ENCODE assay signal across 18 cellular contexts in the genomic region with DNA sequence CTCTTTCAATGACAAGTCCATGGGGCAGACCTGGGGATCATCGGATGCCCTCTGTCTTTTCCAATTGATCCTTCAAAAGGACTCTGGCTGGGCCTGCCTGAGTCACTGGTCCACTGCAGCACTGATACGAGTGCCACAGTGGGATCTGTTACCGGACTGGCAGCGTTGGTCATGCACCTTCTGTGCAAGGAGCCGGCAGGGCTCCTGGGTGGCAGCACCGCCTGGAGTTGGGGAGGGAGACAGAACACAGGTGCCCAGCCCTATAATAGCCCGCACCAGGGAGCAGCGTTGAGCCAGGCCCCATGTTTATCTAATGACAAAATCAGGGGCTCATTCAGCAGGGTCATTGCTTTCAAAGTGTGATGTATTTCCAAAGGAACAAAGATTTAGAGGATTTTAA.
A peak's percentile ranks its signal among the peaks of the same experiment; 100 is the strongest.
DNase-seq lines count a peak whose midpoint lies in the region; ATAC-seq and TF ChIP-seq lines count a peak whose summit lies in the region.
"Had no signal": no experiment of that assay in that cellular context is flagged by ENCODE, and none has a peak within 500 bp of the region (broad histone marks: within the 10 kb centered on the region; RNA-seq: fewer than 3 reads in every experiment).

No MANE protein-coding gene starts in this region.

- no peak overlapping the region for H3K4me3 Mint-ChIP-seq in endodermal cell
- no peak overlapping the region for H3K4me3 Mint-ChIP-seq in activated CD4-positive, alpha-beta T cell treated with anti-CD3 and anti-CD28 coated beads for 36 hours
- H3K4me3 Mint-ChIP-seq: CD4-positive, alpha-beta memory T cell had no signal

- H3K27me3 Mint-ChIP-seq in endodermal cell (ENCODE audit: insufficient read depth) = peaks cover 15% of the 10 kb centered on the region
- H3K27me3 Mint-ChIP-seq in activated CD4-positive, alpha-beta T cell treated with anti-CD3 and anti-CD28 coated beads for 36 hours = peaks cover 6% of the 10 kb centered on the region

- H3K4me2 ChIP-seq in neuronal stem cell (ENCODE audit: insufficient read depth, low read length, poor library complexity, severe bottlenecking) = no peak overlapping the region

- no peak for ATAC-seq in RWPE2 (ENCODE audit: low read depth)
- ATAC-seq in activated CD4-positive, alpha-beta T cell treated with anti-CD3 and anti-CD28 coated beads for 36 hours = no peak
- no peak for ATAC-seq in HG02571 (IDR thresholded peaks at IDR 0.05; ENCODE audit: unreplicated experiment)
- ATAC-seq: GM12878 had no signal

- TF ChIP-seq CTCF in RWPE2 (IDR thresholded peaks at IDR 0.05; ENCODE audit: poor library complexity, severe bottlenecking) (no peak), endodermal cell (conservative IDR thresholded peaks at IDR 0.05) (no peak), stomach (IDR thresholded peaks at IDR 0.05) (no peak)

- no peak for TF ChIP-seq POLR2A in stomach (IDR thresholded peaks at IDR 0.05)

- POLR2A ChIA-PET in activated CD4-positive, alpha-beta T cell treated with anti-CD3 and anti-CD28 coated beads for 36 hours (lab: Charles Lee) = no interaction called here

- no peak overlapping the region for H2BK12ac ChIP-seq in neuronal stem cell (ENCODE audit: low read length)

- H3K4me1 ChIP-seq in RWPE2 (ENCODE audit: insufficient read depth, poor library complexity, severe bottlenecking) = no peaks in the 10 kb centered on the region
- H3K4me1 ChIP-seq in endodermal cell (ENCODE audit: control insufficient read depth, insufficient read depth, low read length) = no peaks in the 10 kb centered on the region
- peaks cover 0 to 22% of the 10 kb centered on the region in 2 donors for H3K4me1 ChIP-seq in neuronal stem cell (ENCODE audit: control insufficient read depth in 2 of 2, insufficient read depth in 1 of 2, low read depth in 1 of 2, low read length in 2 of 2)
- peaks cover 0 to 8% (median 6%) of the 10 kb centered on the region in 4 donors for H3K4me1 ChIP-seq in stomach

- H3K18ac ChIP-seq in neuronal stem cell (ENCODE audit: low read length) = no peak overlapping the region

- CTCF ChIA-PET in activated CD4-positive, alpha-beta T cell treated with anti-CD3 and anti-CD28 coated beads for 36 hours (lab: Charles Lee) = no interaction called here

- no peak overlapping the region for H2AFZ ChIP-seq in neuronal stem cell (ENCODE audit: low read length)
- H2AFZ ChIP-seq: GM23248 had no signal

- DNase-seq in RWPE2 (ENCODE audit: low spot score) = peak; percentile 51
- DNase-seq in endodermal cell = peak; percentile 29
- DNase-seq in neuronal stem cell (ENCODE audit: low spot score) = no peak
- DNase-seq in stomach = peak; percentile 10
- no peak for DNase-seq in COLO668 (lab: John Stamatoyannopoulos, UW; ENCODE audit: unreplicated experiment)
- DNase-seq in activated CD4-positive, alpha-beta T cell treated with anti-CD3 and anti-CD28 coated beads for 36 hours = no peak
- DNase-seq in DMS79 (lab: John Stamatoyannopoulos, UW) = no peak
- DNase-seq: C1 segment of cervical spinal cord; Caco-2; CD4-positive, alpha-beta memory T cell; DMS153; EL; GDM1; GM23248; H7; HCEC 1CT had no signal

- no peaks in the 10 kb centered on the region for H3K9me3 Mint-ChIP-seq in endodermal cell
- H3K9me3 Mint-ChIP-seq in activated CD4-positive, alpha-beta T cell treated with anti-CD3 and anti-CD28 coated beads for 36 hours (ENCODE audit: low read depth) = no peaks in the 10 kb centered on the region
- H3K9me3 Mint-ChIP-seq: CD4-positive, alpha-beta memory T cell had no signal

- H3K27ac ChIP-seq in RWPE2 (ENCODE audit: poor library complexity, severe bottlenecking) (no peak overlapping the region), endodermal cell (ENCODE audit: low read depth, low read length) (no peak overlapping the region), neuronal stem cell (replicated peaks; ENCODE audit: low read length) (no peak overlapping the region), stomach (no peak overlapping the region)
- H3K27ac ChIP-seq: GM23248 had no signal

- no peak overlapping the region for H3K4me3 ChIP-seq in RWPE2 (ENCODE audit: severe bottlenecking)
- H3K4me3 ChIP-seq in endodermal cell (ENCODE audit: low read length) = no peak overlapping the region
- H3K4me3 ChIP-seq in neuronal stem cell (ENCODE audit: low read length in 2 of 2) = no peak overlapping the region
- no peak overlapping the region for H3K4me3 ChIP-seq in stomach
- H3K4me3 ChIP-seq: GM12878, GM23248 had no signal

- intact Hi-C loops in stomach (cut with DNase I; ENCODE audit: low total_unique reads) = no loop called here
- intact Hi-C loops in activated CD4-positive, alpha-beta T cell treated with anti-CD3 and anti-CD28 coated beads for 36 hours (cut with DNase I, micrococcal nuclease) = no loop called here

- H2AK5ac ChIP-seq in neuronal stem cell (ENCODE audit: low read depth, low read length) = peak overlapping the region; percentile 38

- no peaks in the 10 kb centered on the region for H3K79me1 ChIP-seq in neuronal stem cell (ENCODE audit: low read depth, low read length)

- H3K36me3 ChIP-seq in RWPE2 (ENCODE audit: low read depth) (no peaks in the 10 kb centered on the region), endodermal cell (ENCODE audit: control insufficient read depth, insufficient read depth, low read length) (no peaks in the 10 kb centered on the region), neuronal stem cell (replicated peaks in 1 of 2; ENCODE audit: control insufficient read depth in 2 of 2, insufficient read depth in 2 of 2, low read length in 2 of 2) (no peaks in the 10 kb centered on the region), stomach (no peaks in the 10 kb centered on the region)

- H3K14ac ChIP-seq in neuronal stem cell (ENCODE audit: low read length) = no peak overlapping the region

- H4K91ac ChIP-seq in neuronal stem cell (ENCODE audit: low read depth, low read length, poor library complexity) = no peak overlapping the region

- H3K27me3 ChIP-seq in RWPE2 (ENCODE audit: insufficient read depth, poor library complexity, severe bottlenecking) = no peaks in the 10 kb centered on the region
- peaks cover 8% of the 10 kb centered on the region for H3K27me3 ChIP-seq in endodermal cell (ENCODE audit: control insufficient read depth, insufficient read depth, low read length, poor library complexity, severe bottlenecking)
- peaks cover 0 to 12% (median 0%) of the 10 kb centered on the region in 3 experiments for H3K27me3 ChIP-seq in neuronal stem cell (ENCODE audit: control insufficient read depth in 3 of 3, insufficient read depth in 3 of 3, low read depth in 1 of 3, low read length in 3 of 3)
- peaks cover 0 to 3% (median 0%) of the 10 kb centered on the region in 3 donors for H3K27me3 ChIP-seq in stomach

- no peak overlapping the region for H2BK5ac ChIP-seq in neuronal stem cell (ENCODE audit: low read length)

- H3K4me1 Mint-ChIP-seq in endodermal cell = peaks cover 25% of the 10 kb centered on the region
- no peaks in the 10 kb centered on the region for H3K4me1 Mint-ChIP-seq in activated CD4-positive, alpha-beta T cell treated with anti-CD3 and anti-CD28 coated beads for 36 hours
- H3K4me1 Mint-ChIP-seq: CD4-positive, alpha-beta memory T cell had no signal

- no peaks in the 10 kb centered on the region for H3K36me3 Mint-ChIP-seq in endodermal cell (ENCODE audit: low read depth)
- no peaks in the 10 kb centered on the region for H3K36me3 Mint-ChIP-seq in activated CD4-positive, alpha-beta T cell treated with anti-CD3 and anti-CD28 coated beads for 36 hours (ENCODE audit: low read depth)
- H3K36me3 Mint-ChIP-seq: CD4-positive, alpha-beta memory T cell had no signal

- H3K9ac ChIP-seq in endodermal cell (ENCODE audit: extremely low read depth, low read length, poor library complexity, severe bottlenecking) (no peak overlapping the region), neuronal stem cell (ENCODE audit: low read depth, low read length, poor library complexity) (no peak overlapping the region)
- H3K9ac ChIP-seq: GM23248 had no signal

- no peak overlapping the region for H3K23ac ChIP-seq in neuronal stem cell (ENCODE audit: low read depth, low read length, poor library complexity)

- no peak overlapping the region for H2BK15ac ChIP-seq in neuronal stem cell (ENCODE audit: low read length)

- no peak for TF ChIP-seq EP300 in stomach (IDR thresholded peaks at IDR 0.05)

- H2BK120ac ChIP-seq in neuronal stem cell (ENCODE audit: low read depth, low read length) = no peak overlapping the region

- H3K4ac ChIP-seq in neuronal stem cell (ENCODE audit: low read length) = no peak overlapping the region

- H3K27ac Mint-ChIP-seq in endodermal cell = no peak overlapping the region
- no peak overlapping the region for H3K27ac Mint-ChIP-seq in activated CD4-positive, alpha-beta T cell treated with anti-CD3 and anti-CD28 coated beads for 36 hours
- H3K27ac Mint-ChIP-seq: CD4-positive, alpha-beta memory T cell had no signal

- WGBS in endodermal cell (ENCODE audit: insufficient coverage in 1 of 2, insufficient read length in 1 of 2), 2 experiments = 90 to 97% methylated on average over 5 to 8 of the region's 8 CpGs
- no CpG with 5 or more reads among the region's 8 CpGs for WGBS in neuronal stem cell (ENCODE audit: extremely low coverage in 2 of 2, insufficient read length in 2 of 2, insufficient replicate concordance in 1 of 2), 2 donors
- 81 to 93% (median 88%) methylated on average over 8 of the region's 8 CpGs for WGBS in stomach, 5 donors

- H3K9me3 ChIP-seq in RWPE2 (ENCODE audit: severe bottlenecking) (no peaks in the 10 kb centered on the region), endodermal cell (ENCODE audit: control insufficient read depth, low read length) (no peaks in the 10 kb centered on the region), neuronal stem cell (replicated peaks in 1 of 2; ENCODE audit: control insufficient read depth in 2 of 2, insufficient read depth in 1 of 2, low read depth in 1 of 2, low read length in 2 of 2) (no peaks in the 10 kb centered on the region), stomach (no peaks in the 10 kb centered on the region)
- H3K9me3 ChIP-seq: Caco-2 had no signal

- H4K8ac ChIP-seq in neuronal stem cell (ENCODE audit: low read depth, low read length) = peak overlapping the region; percentile 45

Comparison
In these comparisons a context has a peak if more than half of its experiments do, and no peak if none do; other contexts are left out.
1. DNase-seq: peak in RWPE2 (single experiment), endodermal cell (single experiment) and stomach (single experiment); none in neuronal stem cell (single experiment), COLO668 (single experiment), activated CD4-positive, alpha-beta T cell treated with anti-CD3 and anti-CD28 coated beads for 36 hours (single experiment) and DMS79 (single experiment).